Comparison of ENCODE assay signal across 1 cellular context in genomic region chr2:96109931-96110511, GRCh38.
TF ChIP-seq lines count a peak whose summit lies in the region.

No MANE protein-coding gene starts in this region.

TF ChIP-seq in SK-N-SH treated with all-trans-retinoic acid at 6 μM for 48 hours, 23 proteins besides CTCF, POLR2A, EP300 and RAD21 (continued from another document):
- TF ChIP-seq, protein P1, sequence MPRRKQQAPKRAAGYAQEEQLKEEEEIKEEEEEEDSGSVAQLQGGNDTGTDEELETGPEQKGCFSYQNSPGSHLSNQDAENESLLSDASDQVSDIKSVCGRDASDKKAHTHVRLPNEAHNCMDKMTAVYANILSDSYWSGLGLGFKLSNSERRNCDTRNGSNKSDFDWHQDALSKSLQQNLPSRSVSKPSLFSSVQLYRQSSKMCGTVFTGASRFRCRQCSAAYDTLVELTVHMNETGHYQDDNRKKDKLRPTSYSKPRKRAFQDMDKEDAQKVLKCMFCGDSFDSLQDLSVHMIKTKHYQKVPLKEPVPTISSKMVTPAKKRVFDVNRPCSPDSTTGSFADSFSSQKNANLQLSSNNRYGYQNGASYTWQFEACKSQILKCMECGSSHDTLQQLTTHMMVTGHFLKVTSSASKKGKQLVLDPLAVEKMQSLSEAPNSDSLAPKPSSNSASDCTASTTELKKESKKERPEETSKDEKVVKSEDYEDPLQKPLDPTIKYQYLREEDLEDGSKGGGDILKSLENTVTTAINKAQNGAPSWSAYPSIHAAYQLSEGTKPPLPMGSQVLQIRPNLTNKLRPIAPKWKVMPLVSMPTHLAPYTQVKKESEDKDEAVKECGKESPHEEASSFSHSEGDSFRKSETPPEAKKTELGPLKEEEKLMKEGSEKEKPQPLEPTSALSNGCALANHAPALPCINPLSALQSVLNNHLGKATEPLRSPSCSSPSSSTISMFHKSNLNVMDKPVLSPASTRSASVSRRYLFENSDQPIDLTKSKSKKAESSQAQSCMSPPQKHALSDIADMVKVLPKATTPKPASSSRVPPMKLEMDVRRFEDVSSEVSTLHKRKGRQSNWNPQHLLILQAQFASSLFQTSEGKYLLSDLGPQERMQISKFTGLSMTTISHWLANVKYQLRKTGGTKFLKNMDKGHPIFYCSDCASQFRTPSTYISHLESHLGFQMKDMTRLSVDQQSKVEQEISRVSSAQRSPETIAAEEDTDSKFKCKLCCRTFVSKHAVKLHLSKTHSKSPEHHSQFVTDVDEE (CRISPR knock-in tag; IDR thresholded peaks at IDR 0.05): no peak
- TF ChIP-seq ZNF8 (CRISPR knock-in tag; IDR thresholded peaks at IDR 0.05): no peak
- TF ChIP-seq, protein P2, sequence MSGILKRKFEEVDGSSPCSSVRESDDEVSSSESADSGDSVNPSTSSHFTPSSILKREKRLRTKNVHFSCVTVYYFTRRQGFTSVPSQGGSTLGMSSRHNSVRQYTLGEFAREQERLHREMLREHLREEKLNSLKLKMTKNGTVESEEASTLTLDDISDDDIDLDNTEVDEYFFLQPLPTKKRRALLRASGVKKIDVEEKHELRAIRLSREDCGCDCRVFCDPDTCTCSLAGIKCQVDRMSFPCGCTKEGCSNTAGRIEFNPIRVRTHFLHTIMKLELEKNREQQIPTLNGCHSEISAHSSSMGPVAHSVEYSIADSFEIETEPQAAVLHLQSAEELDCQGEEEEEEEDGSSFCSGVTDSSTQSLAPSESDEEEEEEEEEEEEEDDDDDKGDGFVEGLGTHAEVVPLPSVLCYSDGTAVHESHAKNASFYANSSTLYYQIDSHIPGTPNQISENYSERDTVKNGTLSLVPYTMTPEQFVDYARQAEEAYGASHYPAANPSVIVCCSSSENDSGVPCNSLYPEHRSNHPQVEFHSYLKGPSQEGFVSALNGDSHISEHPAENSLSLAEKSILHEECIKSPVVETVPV (CRISPR knock-in tag; IDR thresholded peaks at IDR 0.05): no peak
- TF ChIP-seq ZFP3 (CRISPR knock-in tag; IDR thresholded peaks at IDR 0.05): no peak
- no peak for TF ChIP-seq ZNF70 (CRISPR knock-in tag; IDR thresholded peaks at IDR 0.05)
- TF ChIP-seq RARB (CRISPR knock-in tag; IDR thresholded peaks at IDR 0.05): no peak
- TF ChIP-seq OSR1 (CRISPR knock-in tag; IDR thresholded peaks at IDR 0.05): no peak
- no peak for TF ChIP-seq PPARA (CRISPR knock-in tag; IDR thresholded peaks at IDR 0.05; ENCODE audit: borderline replicate concordance)
- no peak for TF ChIP-seq GLIS3 (CRISPR knock-in tag; IDR thresholded peaks at IDR 0.05)
- no peak for TF ChIP-seq SNAI2 (CRISPR knock-in tag; IDR thresholded peaks at IDR 0.05)
- TF ChIP-seq TOX (CRISPR knock-in tag; IDR thresholded peaks at IDR 0.05; ENCODE audit: borderline replicate concordance): no peak
- no peak for TF ChIP-seq ARNTL (CRISPR knock-in tag; IDR thresholded peaks at IDR 0.05; ENCODE audit: borderline replicate concordance, low read depth)
- TF ChIP-seq, protein P3, sequence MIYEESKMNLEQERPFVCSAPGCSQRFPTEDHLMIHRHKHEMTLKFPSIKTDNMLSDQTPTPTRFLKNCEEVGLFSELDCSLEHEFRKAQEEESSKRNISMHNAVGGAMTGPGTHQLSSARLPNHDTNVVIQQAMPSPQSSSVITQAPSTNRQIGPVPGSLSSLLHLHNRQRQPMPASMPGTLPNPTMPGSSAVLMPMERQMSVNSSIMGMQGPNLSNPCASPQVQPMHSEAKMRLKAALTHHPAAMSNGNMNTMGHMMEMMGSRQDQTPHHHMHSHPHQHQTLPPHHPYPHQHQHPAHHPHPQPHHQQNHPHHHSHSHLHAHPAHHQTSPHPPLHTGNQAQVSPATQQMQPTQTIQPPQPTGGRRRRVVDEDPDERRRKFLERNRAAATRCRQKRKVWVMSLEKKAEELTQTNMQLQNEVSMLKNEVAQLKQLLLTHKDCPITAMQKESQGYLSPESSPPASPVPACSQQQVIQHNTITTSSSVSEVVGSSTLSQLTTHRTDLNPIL (CRISPR knock-in tag; IDR thresholded peaks at IDR 0.05; ENCODE audit: low read depth): no peak
- no peak for TF ChIP-seq BACH2 (CRISPR knock-in tag; IDR thresholded peaks at IDR 0.05; ENCODE audit: borderline replicate concordance)
